ENCODE assay signal across 8 cellular contexts in the genomic region with DNA sequence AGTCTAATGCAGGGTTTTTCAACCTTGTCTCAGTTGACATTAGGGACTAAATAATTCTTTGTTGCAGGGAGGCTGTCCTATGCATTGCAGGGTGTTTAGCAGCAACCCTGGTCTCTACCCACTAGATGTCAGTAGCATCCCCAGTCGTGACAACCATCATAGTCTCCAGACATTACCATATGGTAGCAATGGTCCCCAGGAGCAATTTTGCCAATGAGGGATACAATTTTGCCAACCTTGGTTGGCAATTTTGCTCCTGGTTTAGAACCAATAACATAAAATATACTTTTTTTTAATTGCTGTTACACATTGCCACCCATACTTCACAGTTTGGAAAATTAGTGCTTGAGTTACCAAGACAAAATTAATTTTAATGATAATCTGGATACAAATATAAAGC. TPM values are rescaled to one million over a fixed set of nuclear protein-coding genes. Genes with fewer than 3 reads are reported as not detected.
DNase-seq lines count a peak whose midpoint lies in the region; ATAC-seq and TF ChIP-seq lines count a peak whose summit lies in the region.

No MANE protein-coding gene starts in this region.

- peak; percentile 89 for ATAC-seq in GM21576 (IDR thresholded peaks at IDR 0.05; ENCODE audit: unreplicated experiment)
- peak; percentile 38 for ATAC-seq in esophagus mucosa

- no peak overlapping the region for H3K27ac Mint-ChIP-seq in nephron progenitor cell

- peak; percentile 70 for TF ChIP-seq CTCF in nephron progenitor cell (IDR thresholded peaks at IDR 0.05)

- no peaks in the 10 kb centered on the region for H3K9me3 Mint-ChIP-seq in nephron progenitor cell

- H3K4me3 Mint-ChIP-seq in nephron progenitor cell: no peak overlapping the region

- H3K36me3 Mint-ChIP-seq in nephron progenitor cell (ENCODE audit: low read depth): no peaks in the 10 kb centered on the region

- DNase-seq in stimulated activated CD4-positive, alpha-beta T cell treated with anti-CD3 and anti-CD28 coated beads, Interleukin-15, amount 100 ng/mL, for 24 hours: peak; percentile 35
- DNase-seq in stimulated activated CD4-positive, alpha-beta T cell treated with anti-CD3 and anti-CD28 coated beads, Interleukin-4, amount 100 ng/mL, for 1 hour: no peak
- peak; percentile 24 for DNase-seq in HS-5 (ENCODE audit: low read depth)
- DNase-seq in T follicular helper cell (ENCODE audit: low read depth): peak; percentile 3
- peak; percentile 29 for DNase-seq in nephron progenitor cell
- DNase-seq in T-helper 9 cell: no peak

- peaks cover 28% of the 10 kb centered on the region for H3K27me3 Mint-ChIP-seq in nephron progenitor cell (ENCODE audit: low read depth, poor library complexity)

- no peaks in the 10 kb centered on the region for H3K4me1 Mint-ChIP-seq in nephron progenitor cell

RNA-seq across cellular contexts. Expression of a gene that starts 6.0 kb away (rescaled TPM):
- total RNA-seq in esophagus mucosa: 46.5 TPM

Comparison
In these comparisons a context has a peak if more than half of its experiments do, and no peak if none do; other contexts are left out.
1. DNase-seq: peak in stimulated activated CD4-positive, alpha-beta T cell treated with anti-CD3 and anti-CD28 coated beads, Interleukin-15, amount 100 ng/mL, for 24 hours (single experiment), HS-5 (single experiment), T follicular helper cell (single experiment) and nephron progenitor cell (single experiment); none in stimulated activated CD4-positive, alpha-beta T cell treated with anti-CD3 and anti-CD28 coated beads, Interleukin-4, amount 100 ng/mL, for 1 hour (single experiment) and T-helper 9 cell (single experiment).